In the genomic region with DNA sequence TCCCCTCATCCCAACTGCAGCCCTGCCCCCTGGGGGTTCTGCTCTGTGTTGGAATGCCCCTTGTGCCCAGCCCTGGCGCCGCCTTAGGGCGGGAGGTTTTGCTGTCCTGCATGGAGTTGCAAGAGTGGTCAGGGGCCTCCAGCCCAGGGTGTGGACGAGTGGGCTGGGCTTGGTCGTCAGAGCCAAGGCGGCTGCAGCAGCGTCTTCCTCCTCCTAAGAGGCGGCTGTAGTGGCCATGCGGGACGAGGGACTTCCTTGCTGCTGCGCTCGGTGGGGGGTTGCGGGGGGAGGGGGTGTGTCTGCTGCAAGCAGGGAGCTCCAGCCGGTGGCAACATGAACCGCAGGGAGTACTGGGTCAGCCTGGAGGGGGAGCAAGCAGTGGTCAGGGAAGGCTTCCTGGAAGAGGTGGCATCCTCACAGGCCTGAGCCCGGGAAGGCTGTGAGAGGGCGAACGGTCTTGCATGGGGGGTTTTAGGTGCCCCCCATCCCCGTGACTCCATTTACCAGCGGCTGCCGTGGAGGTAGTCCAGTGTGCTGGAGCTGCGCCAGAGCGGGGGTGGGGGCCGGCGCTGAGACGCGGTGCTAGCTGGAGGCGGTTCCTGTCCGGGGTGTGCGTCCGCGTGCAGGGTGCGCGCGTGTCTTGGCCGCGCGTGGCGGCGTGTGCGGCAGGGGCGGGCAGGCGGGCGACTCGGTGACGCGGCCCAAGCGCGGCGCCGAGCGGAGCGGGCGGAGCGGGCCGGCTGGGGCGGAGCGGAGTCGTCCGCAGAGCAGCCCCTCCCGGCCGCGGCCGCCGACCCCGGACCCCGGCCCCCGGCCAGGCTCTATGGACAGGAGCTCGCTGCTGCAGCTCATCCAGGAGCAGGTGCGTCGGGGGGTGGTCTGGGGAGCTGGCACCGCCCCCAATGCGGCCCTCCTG, we compare ENCODE assay signal across 8 cellular contexts. TPM values are rescaled to one million over a fixed set of nuclear protein-coding genes. Genes with fewer than 3 reads are reported as not detected.
DNase-seq lines count a peak whose midpoint lies in the region; ATAC-seq and TF ChIP-seq lines count a peak whose summit lies in the region.

A gene (plus strand): TSS at position 704 of the 916 bp plus-strand sequence. CDS start 120 bp downstream, at position 824.

- peak within 1 kb of the TSS; percentile 26 for H3K4me3 ChIP-seq in ectodermal cell (ENCODE audit: insufficient read depth, low read depth, low read length)

- POLR2A ChIA-PET in naive thymus-derived CD8-positive, alpha-beta T cell (lab: Charles Lee): interaction anchor here (0.8 to 2.7 kb wide), 8 partner anchors 9 to 87 kb away, joined by 3 to 14 read pairs (median 3); a partner anchor contains a TSS
- POLR2A ChIA-PET in activated CD4-positive, alpha-beta T cell treated with anti-CD3 and anti-CD28 coated beads, Interleukin-2, amount 10 ng/mL, durations not matched to agents 7 days and 5 days (lab: Charles Lee): no interaction called here

- ATAC-seq in naive thymus-derived CD8-positive, alpha-beta T cell: no peak
- ATAC-seq in HG03039 (IDR thresholded peaks at IDR 0.05; ENCODE audit: unreplicated experiment) (no peak), GM21528 (IDR thresholded peaks at IDR 0.05; ENCODE audit: low FRiP score, unreplicated experiment) (no peak)

- no peak within 1 kb of the TSS for H3K27ac Mint-ChIP-seq in naive thymus-derived CD8-positive, alpha-beta T cell
- H3K27ac Mint-ChIP-seq in activated CD4-positive, alpha-beta T cell treated with anti-CD3 and anti-CD28 coated beads, Interleukin-2, amount 10 ng/mL, durations not matched to agents 7 days and 5 days: no peak within 1 kb of the TSS

- TF ChIP-seq EP300 in Ishikawa (IDR thresholded peaks at IDR 0.05; ENCODE audit: borderline replicate concordance): no peak

- H3K36me3 ChIP-seq in ectodermal cell (ENCODE audit: control insufficient read depth, insufficient read depth, low read length): peaks cover 26% of the 10 kb centered on the region

- H3K27ac ChIP-seq in ectodermal cell (ENCODE audit: insufficient read depth, low read depth, low read length, poor library complexity, severe bottlenecking): no peak within 1 kb of the TSS

- peak within 1 kb of the TSS in 8 of 10 donors; percentile 42 to 66 (median 49) for H3K4me3 Mint-ChIP-seq in naive thymus-derived CD8-positive, alpha-beta T cell
- H3K4me3 Mint-ChIP-seq in activated CD4-positive, alpha-beta T cell treated with anti-CD3 and anti-CD28 coated beads, Interleukin-2, amount 10 ng/mL, durations not matched to agents 7 days and 5 days: no peak within 1 kb of the TSS

- 5% methylated on average over 73 of the region's 73 CpGs for WGBS in ectodermal cell, 2 experiments

- H3K4me1 Mint-ChIP-seq in naive thymus-derived CD8-positive, alpha-beta T cell: peaks cover 4 to 22% (median 10%) of the 10 kb centered on the region in 4 donors
- H3K4me1 Mint-ChIP-seq in activated CD4-positive, alpha-beta T cell treated with anti-CD3 and anti-CD28 coated beads, Interleukin-2, amount 10 ng/mL, durations not matched to agents 7 days and 5 days: peaks cover 10% of the 10 kb centered on the region

- H3K27me3 ChIP-seq in ectodermal cell (ENCODE audit: control insufficient read depth, insufficient read depth, low read length, poor library complexity, severe bottlenecking): peaks cover 12% of the 10 kb centered on the region

- peaks cover 0 to 2% (median 0%) of the 10 kb centered on the region in 5 donors for H3K27me3 Mint-ChIP-seq in naive thymus-derived CD8-positive, alpha-beta T cell
- peaks cover 3% of the 10 kb centered on the region for H3K27me3 Mint-ChIP-seq in activated CD4-positive, alpha-beta T cell treated with anti-CD3 and anti-CD28 coated beads, Interleukin-2, amount 10 ng/mL, durations not matched to agents 7 days and 5 days

- TF ChIP-seq RAD21 in Ishikawa (IDR thresholded peaks at IDR 0.05; ENCODE audit: low read depth): no peak

- peak; percentile 48 for DNase-seq in CD1c-positive myeloid dendritic cell (ENCODE audit: extremely low spot score)
- DNase-seq in naive thymus-derived CD8-positive, alpha-beta T cell: no peak
- DNase-seq in H4 (ENCODE audit: low spot score): no peak
- no peak for DNase-seq in activated CD4-positive, alpha-beta T cell treated with anti-CD3 and anti-CD28 coated beads, Interleukin-2, amount 10 ng/mL, durations not matched to agents 7 days and 5 days

- peaks cover 0 to 16% (median 0%) of the 10 kb centered on the region in 3 donors for H3K36me3 Mint-ChIP-seq in naive thymus-derived CD8-positive, alpha-beta T cell
- peaks cover 5% of the 10 kb centered on the region for H3K36me3 Mint-ChIP-seq in activated CD4-positive, alpha-beta T cell treated with anti-CD3 and anti-CD28 coated beads, Interleukin-2, amount 10 ng/mL, durations not matched to agents 7 days and 5 days (ENCODE audit: low read depth)

- no peaks in the 10 kb centered on the region for H3K9me3 Mint-ChIP-seq in naive thymus-derived CD8-positive, alpha-beta T cell
- H3K9me3 Mint-ChIP-seq in activated CD4-positive, alpha-beta T cell treated with anti-CD3 and anti-CD28 coated beads, Interleukin-2, amount 10 ng/mL, durations not matched to agents 7 days and 5 days: no peaks in the 10 kb centered on the region

- CTCF ChIA-PET in activated CD4-positive, alpha-beta T cell treated with anti-CD3 and anti-CD28 coated beads, Interleukin-2, amount 10 ng/mL, durations not matched to agents 7 days and 5 days (lab: Charles Lee): interaction anchor here (0.9 to 1.4 kb wide), 3 partner anchors 15 to 39 kb away, joined by 4 to 6 read pairs (median 6); a partner anchor contains a TSS

- peaks cover 8% of the 10 kb centered on the region for H3K4me1 ChIP-seq in ectodermal cell (ENCODE audit: control insufficient read depth, insufficient read depth, low read length)

- H3K9me3 ChIP-seq in ectodermal cell (ENCODE audit: control insufficient read depth, low read length): no peaks in the 10 kb centered on the region

TF ChIP-seq in Ishikawa, 13 proteins besides CTCF, POLR2A, EP300 and RAD21:
- TF ChIP-seq, protein P1, sequence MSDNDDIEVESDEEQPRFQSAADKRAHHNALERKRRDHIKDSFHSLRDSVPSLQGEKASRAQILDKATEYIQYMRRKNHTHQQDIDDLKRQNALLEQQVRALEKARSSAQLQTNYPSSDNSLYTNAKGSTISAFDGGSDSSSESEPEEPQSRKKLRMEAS (IDR thresholded peaks at IDR 0.05): no peak
- TF ChIP-seq NFIC (IDR thresholded peaks at IDR 0.05): peak; percentile 17; the same call in 1 of the 2 replicates

RNA-seq across cellular contexts. Expression of the gene that starts here (rescaled TPM):
- 4.9 TPM for polyA plus RNA-seq in ectodermal cell (2013, experiment 1 of 4)
- polyA plus RNA-seq in ectodermal cell (2013, experiment 2 of 4): 4.2 TPM
- 3.8 TPM for polyA plus RNA-seq in ectodermal cell (2013, experiment 3 of 4)
- 3.7 TPM for polyA plus RNA-seq in ectodermal cell (2013, experiment 4 of 4)
- total RNA-seq in naive thymus-derived CD8-positive, alpha-beta T cell: 1 to 10 TPM; 1.3 to 1.4 TPM
- not detected for polyA plus RNA-seq in naive thymus-derived CD8-positive, alpha-beta T cell
- total RNA-seq in H4 (2014; rRNA removed; shearing (Covaris generic)): 0.31 and 3.8 TPM in 2 replicates
- 1 to 10 TPM; 1.5 to 1.7 TPM for total RNA-seq in activated CD4-positive, alpha-beta T cell treated with anti-CD3 and anti-CD28 coated beads, Interleukin-2, amount 10 ng/mL, durations not matched to agents 7 days and 5 days
